40 cellular contexts compared by ENCODE assay signal in genomic region chr5:24629798-24630197, GRCh38. TPM values are rescaled to one million over a fixed set of nuclear protein-coding genes. Genes with fewer than 3 reads are reported as not detected.
"Had no signal": no experiment of that assay in that cellular context is flagged by ENCODE, and none has a peak within 500 bp of the region (broad histone marks: within the 10 kb centered on the region; RNA-seq: fewer than 3 reads in every experiment).

No MANE protein-coding gene starts in this region.

- H3K4me1 Mint-ChIP-seq: activated B cell treated with CpG ODN at 0.5 μM for 24 hours; activated CD4-positive, alpha-beta T cell treated with anti-CD3 and anti-CD28 coated beads, Interleukin-2, amount 10 ng/mL, durations not matched to agents 24 days and 14 days; activated naive CD4-positive, alpha-beta T cell treated with anti-CD3 and anti-CD28 coated beads, Interleukin-2, amount 10 ng/mL, durations not matched to agents 7 days and 5 days; activated naive CD4-positive, alpha-beta T cell treated with anti-CD3 and anti-CD28 coated beads, Interleukin-2, amount 50 U/mL, for 24 hours; activated naive CD8-positive, alpha-beta T cell treated with anti-CD3 and anti-CD28 coated beads, Interleukin-2, amount 10 ng/mL, durations not matched to agents 7 days and 5 days; activated naive CD8-positive, alpha-beta T cell treated with anti-CD3 and anti-CD28 coated beads, Interleukin-2, amount 50 U/mL, for 24 hours; activated T-helper 17 cell treated with anti-CD3 and anti-CD28 coated beads, Interleukin-2, amount 50 U/mL, for 72 hours; central memory CD8-positive, alpha-beta T cell had no signal

- H3K27ac ChIP-seq: ascending aorta, cardiac muscle cell, VCaP had no signal

- H3K4me1 ChIP-seq: ascending aorta had no signal

- H3K4me3 Mint-ChIP-seq: activated B cell treated with CpG ODN at 0.5 μM for 24 hours; activated CD4-positive, alpha-beta memory T cell treated with anti-CD3 and anti-CD28 coated beads for 36 hours; activated CD4-positive, alpha-beta T cell treated with anti-CD3 and anti-CD28 coated beads, Interleukin-2, amount 10 ng/mL, durations not matched to agents 24 days and 14 days; activated CD8-positive, alpha-beta T cell treated with anti-CD3 and anti-CD28 coated beads for 36 hours; activated naive CD4-positive, alpha-beta T cell treated with anti-CD3 and anti-CD28 coated beads, Interleukin-2, amount 10 ng/mL, durations not matched to agents 7 days and 5 days; activated naive CD4-positive, alpha-beta T cell treated with anti-CD3 and anti-CD28 coated beads, Interleukin-2, amount 50 U/mL, for 24 hours; activated naive CD8-positive, alpha-beta T cell; activated naive CD8-positive, alpha-beta T cell treated with anti-CD3 and anti-CD28 coated beads, Interleukin-2, amount 10 ng/mL, durations not matched to agents 7 days and 5 days; activated naive CD8-positive, alpha-beta T cell treated with anti-CD3 and anti-CD28 coated beads, Interleukin-2, amount 50 U/mL, for 24 hours; activated T-cell treated with anti-CD3 and anti-CD28 coated beads, Interleukin-2, amount 50 U/mL, for 4 hours; activated T-cell treated with anti-CD3 and anti-CD28 coated beads, Interleukin-2, amount 50 U/mL, for 72 hours; activated T-helper 1 cell treated with anti-CD3 and anti-CD28 coated beads, Interleukin-12 subunit alpha, Interleukin-12 subunit beta, Interleukin-2, Interleukin-4 antibody, amounts not matched to agents 30 ng/mL and 10 ng/mL and 1 ng/mL, durations not matched to agents 14 hours and 24 hours and 36 hours; activated T-helper 17 cell treated with anti-CD3 and anti-CD28 coated beads, Interleukin-2, amount 50 U/mL, for 72 hours; brain; central memory CD8-positive, alpha-beta T cell; T-helper 1 cell treated with Interleukin-12 subunit alpha and Interleukin-12 subunit beta and Interleukin-4 antibody, amounts not matched to agents 30 μg/mL and 1 μg/mL, for 36 hours; T-helper 2 cell treated with Interferon-gamma antibody and Interleukin-4, amounts not matched to agents 5 μg/mL and 100 μg/mL, for 36 hours had no signal

- H3K36me3 Mint-ChIP-seq: activated CD4-positive, alpha-beta memory T cell treated with anti-CD3 and anti-CD28 coated beads for 36 hours; activated naive CD4-positive, alpha-beta T cell treated with anti-CD3 and anti-CD28 coated beads, Interleukin-2, amount 10 ng/mL, durations not matched to agents 7 days and 5 days; activated naive CD4-positive, alpha-beta T cell treated with anti-CD3 and anti-CD28 coated beads, Interleukin-2, amount 50 U/mL, for 24 hours; activated naive CD8-positive, alpha-beta T cell; activated naive CD8-positive, alpha-beta T cell treated with anti-CD3 and anti-CD28 coated beads, Interleukin-2, amount 10 ng/mL, durations not matched to agents 7 days and 5 days had no signal

- H3K9me3 ChIP-seq: ascending aorta had no signal

- H3K27me3 Mint-ChIP-seq: activated B cell treated with CpG ODN at 0.5 μM for 24 hours; activated CD4-positive, alpha-beta memory T cell treated with anti-CD3 and anti-CD28 coated beads for 36 hours; activated CD4-positive, alpha-beta T cell treated with anti-CD3 and anti-CD28 coated beads, Interleukin-2, amount 10 ng/mL, durations not matched to agents 24 days and 14 days; activated CD8-positive, alpha-beta T cell treated with anti-CD3 and anti-CD28 coated beads for 36 hours; activated naive CD4-positive, alpha-beta T cell treated with anti-CD3 and anti-CD28 coated beads, Interleukin-2, amount 10 ng/mL, durations not matched to agents 7 days and 5 days; activated naive CD4-positive, alpha-beta T cell treated with anti-CD3 and anti-CD28 coated beads, Interleukin-2, amount 50 U/mL, for 24 hours; activated naive CD8-positive, alpha-beta T cell; activated naive CD8-positive, alpha-beta T cell treated with anti-CD3 and anti-CD28 coated beads, Interleukin-2, amount 10 ng/mL, durations not matched to agents 7 days and 5 days; activated naive CD8-positive, alpha-beta T cell treated with anti-CD3 and anti-CD28 coated beads, Interleukin-2, amount 50 U/mL, for 24 hours; activated T-helper 17 cell treated with anti-CD3 and anti-CD28 coated beads, Interleukin-2, amount 50 U/mL, for 72 hours; brain; central memory CD8-positive, alpha-beta T cell had no signal

- H3K36me3 ChIP-seq: ascending aorta, cardiac muscle cell had no signal

- H3K27me3 ChIP-seq: ascending aorta, cardiac muscle cell had no signal

- DNase-seq: activated B cell treated with CpG ODN at 0.5 μM for 24 hours; activated CD4-positive, alpha-beta memory T cell treated with anti-CD3 and anti-CD28 coated beads for 36 hours; activated CD4-positive, alpha-beta T cell treated with anti-CD3 and anti-CD28 coated beads for 4 hours; activated CD4-positive, alpha-beta T cell treated with anti-CD3 and anti-CD28 coated beads, Interleukin-2, amount 10 ng/mL, durations not matched to agents 24 days and 14 days; activated CD4-positive, alpha-beta T cell treated with anti-CD3 and anti-CD28 coated beads, Interleukin-2, amount 50 U/mL, for 1 hour; activated CD4-positive, alpha-beta T cell treated with anti-CD3 and anti-CD28 coated beads, Interleukin-2, amount 50 U/mL, for 4 hours; activated CD4-positive, CD25-positive, alpha-beta regulatory T cell treated with anti-CD3 and anti-CD28 coated beads, Interleukin-2, amount 50 U/mL, for 72 hours; activated CD8-positive, alpha-beta memory T cell treated with anti-CD3 and anti-CD28 coated beads, Interleukin-2, amount 50 U/mL, for 4 hours; activated CD8-positive, alpha-beta T cell treated with anti-CD3 and anti-CD28 coated beads for 36 hours; activated effector memory CD4-positive, alpha-beta T cell treated with anti-CD3 and anti-CD28 coated beads, Interleukin-2, amount 50 U/mL, for 16 hours; activated gamma-delta T cell treated with Interleukin-2 at 50 U/mL for 16 hours; activated naive CD4-positive, alpha-beta T cell treated with anti-CD3 and anti-CD28 coated beads, Interleukin-2, amount 10 ng/mL, durations not matched to agents 7 days and 5 days; activated naive CD4-positive, alpha-beta T cell treated with Interleukin-2 at 50 U/mL for 16 hours; activated naive CD8-positive, alpha-beta T cell treated with anti-CD3 and anti-CD28 coated beads, Interleukin-2, amount 10 ng/mL, durations not matched to agents 7 days and 5 days; activated naive CD8-positive, alpha-beta T cell treated with anti-CD3 and anti-CD28 coated beads, Interleukin-2, amount 50 U/mL, for 24 hours; activated T-cell treated with anti-CD3 and anti-CD28 coated beads for 4 hours; activated T-cell treated with anti-CD3 and anti-CD28 coated beads, Interleukin-2, amount 50 U/mL, for 1 hour; activated T-cell treated with anti-CD3 and anti-CD28 coated beads, Interleukin-2, amount 50 U/mL, for 4 hours; activated T-cell treated with anti-CD3 and anti-CD28 coated beads, Interleukin-2, amount 50 U/mL, for 72 hours; amygdala; anterior cingulate cortex; caudate nucleus; cerebellar nuclear complex; T-helper 1 cell; T-helper 2 cell; T-helper 9 cell had no signal

- H3K27ac Mint-ChIP-seq: activated B cell treated with CpG ODN at 0.5 μM for 24 hours; activated CD4-positive, alpha-beta memory T cell treated with anti-CD3 and anti-CD28 coated beads for 36 hours; activated CD4-positive, alpha-beta T cell treated with anti-CD3 and anti-CD28 coated beads, Interleukin-2, amount 10 ng/mL, durations not matched to agents 24 days and 14 days; activated CD8-positive, alpha-beta T cell treated with anti-CD3 and anti-CD28 coated beads for 36 hours; activated naive CD4-positive, alpha-beta T cell treated with anti-CD3 and anti-CD28 coated beads, Interleukin-2, amount 10 ng/mL, durations not matched to agents 7 days and 5 days; activated naive CD4-positive, alpha-beta T cell treated with anti-CD3 and anti-CD28 coated beads, Interleukin-2, amount 50 U/mL, for 24 hours; activated naive CD8-positive, alpha-beta T cell; activated naive CD8-positive, alpha-beta T cell treated with anti-CD3 and anti-CD28 coated beads, Interleukin-2, amount 10 ng/mL, durations not matched to agents 7 days and 5 days; activated naive CD8-positive, alpha-beta T cell treated with anti-CD3 and anti-CD28 coated beads, Interleukin-2, amount 50 U/mL, for 24 hours; activated T-cell treated with anti-CD3 and anti-CD28 coated beads, Interleukin-2, amount 50 U/mL, for 72 hours; activated T-helper 1 cell treated with anti-CD3 and anti-CD28 coated beads, Interleukin-12 subunit alpha, Interleukin-12 subunit beta, Interleukin-2, Interleukin-4 antibody, amounts not matched to agents 30 ng/mL and 10 ng/mL and 1 ng/mL, durations not matched to agents 14 hours and 24 hours and 36 hours; activated T-helper 17 cell treated with anti-CD3 and anti-CD28 coated beads, Interleukin-2, amount 50 U/mL, for 72 hours; brain; T-helper 1 cell treated with Interleukin-12 subunit alpha and Interleukin-12 subunit beta and Interleukin-4 antibody, amounts not matched to agents 30 μg/mL and 1 μg/mL, for 36 hours; T-helper 2 cell treated with Interferon-gamma antibody and Interleukin-4, amounts not matched to agents 5 μg/mL and 100 μg/mL, for 36 hours had no signal

- H3K9me3 Mint-ChIP-seq: activated B cell treated with CpG ODN at 0.5 μM for 24 hours; activated CD4-positive, alpha-beta T cell treated with anti-CD3 and anti-CD28 coated beads, Interleukin-2, amount 10 ng/mL, durations not matched to agents 24 days and 14 days; activated naive CD4-positive, alpha-beta T cell treated with anti-CD3 and anti-CD28 coated beads, Interleukin-2, amount 10 ng/mL, durations not matched to agents 7 days and 5 days; activated naive CD4-positive, alpha-beta T cell treated with anti-CD3 and anti-CD28 coated beads, Interleukin-2, amount 50 U/mL, for 24 hours; activated naive CD8-positive, alpha-beta T cell treated with anti-CD3 and anti-CD28 coated beads, Interleukin-2, amount 10 ng/mL, durations not matched to agents 7 days and 5 days; activated naive CD8-positive, alpha-beta T cell treated with anti-CD3 and anti-CD28 coated beads, Interleukin-2, amount 50 U/mL, for 24 hours; activated T-cell treated with anti-CD3 and anti-CD28 coated beads, Interleukin-2, amount 50 U/mL, for 4 hours; activated T-helper 1 cell treated with anti-CD3 and anti-CD28 coated beads, Interleukin-12 subunit alpha, Interleukin-12 subunit beta, Interleukin-2, Interleukin-4 antibody, amounts not matched to agents 30 ng/mL and 10 ng/mL and 1 ng/mL, durations not matched to agents 14 hours and 24 hours and 36 hours; T-helper 1 cell treated with Interleukin-12 subunit alpha and Interleukin-12 subunit beta and Interleukin-4 antibody, amounts not matched to agents 30 μg/mL and 1 μg/mL, for 36 hours; T-helper 2 cell treated with Interferon-gamma antibody and Interleukin-4, amounts not matched to agents 5 μg/mL and 100 μg/mL, for 36 hours had no signal

- H3K4me3 ChIP-seq: ascending aorta, cardiac muscle cell had no signal

- ATAC-seq: activated CD8-positive, alpha-beta T cell treated with anti-CD3 and anti-CD28 coated beads for 36 hours; activated naive CD8-positive, alpha-beta T cell treated with anti-CD3 and anti-CD28 coated beads, Interleukin-2, amount 50 U/mL, for 24 hours; activated T-cell treated with anti-CD3 and anti-CD28 coated beads, Interleukin-2, amount 50 U/mL, for 4 hours; activated T-cell treated with anti-CD3 and anti-CD28 coated beads, Interleukin-2, amount 50 U/mL, for 72 hours; activated T-helper 17 cell treated with anti-CD3 and anti-CD28 coated beads, Interleukin-2, amount 50 U/mL, for 72 hours had no signal

RNA-seq across cellular contexts. Expression of gene CDH10, which starts 15.0 kb away (rescaled TPM):
- total RNA-seq: activated B cell treated with CpG ODN at 0.5 μM for 24 hours; activated CD4-positive, alpha-beta memory T cell treated with anti-CD3 and anti-CD28 coated beads for 36 hours; activated CD4-positive, alpha-beta T cell treated with anti-CD3 and anti-CD28 coated beads, Interleukin-2, amount 10 ng/mL, durations not matched to agents 24 days and 14 days; activated CD8-positive, alpha-beta memory T cell treated with anti-CD3 and anti-CD28 coated beads for 36 hours; activated CD8-positive, alpha-beta T cell treated with anti-CD3 and anti-CD28 coated beads for 36 hours; activated naive CD8-positive, alpha-beta T cell treated with anti-CD3 and anti-CD28 coated beads, Interleukin-2, amount 10 ng/mL, durations not matched to agents 7 days and 5 days; activated T-cell treated with anti-CD3 and anti-CD28 coated beads, Interleukin-2, amount 50 U/mL, for 4 hours; activated T-cell treated with anti-CD3 and anti-CD28 coated beads, Interleukin-2, amount 50 U/mL, for 72 hours; activated T-helper 1 cell treated with anti-CD3 and anti-CD28 coated beads, Interleukin-12 subunit alpha, Interleukin-12 subunit beta, Interleukin-2, Interleukin-4 antibody, amounts not matched to agents 30 ng/mL and 10 ng/mL and 1 ng/mL, durations not matched to agents 14 hours and 24 hours and 36 hours; activated T-helper 17 cell treated with anti-CD3 and anti-CD28 coated beads, Interleukin-2, amount 50 U/mL, for 72 hours; ascending aorta; bronchial epithelial cell; chondrocyte had no signal
